9 cellular contexts compared by ENCODE assay signal in the genomic region with DNA sequence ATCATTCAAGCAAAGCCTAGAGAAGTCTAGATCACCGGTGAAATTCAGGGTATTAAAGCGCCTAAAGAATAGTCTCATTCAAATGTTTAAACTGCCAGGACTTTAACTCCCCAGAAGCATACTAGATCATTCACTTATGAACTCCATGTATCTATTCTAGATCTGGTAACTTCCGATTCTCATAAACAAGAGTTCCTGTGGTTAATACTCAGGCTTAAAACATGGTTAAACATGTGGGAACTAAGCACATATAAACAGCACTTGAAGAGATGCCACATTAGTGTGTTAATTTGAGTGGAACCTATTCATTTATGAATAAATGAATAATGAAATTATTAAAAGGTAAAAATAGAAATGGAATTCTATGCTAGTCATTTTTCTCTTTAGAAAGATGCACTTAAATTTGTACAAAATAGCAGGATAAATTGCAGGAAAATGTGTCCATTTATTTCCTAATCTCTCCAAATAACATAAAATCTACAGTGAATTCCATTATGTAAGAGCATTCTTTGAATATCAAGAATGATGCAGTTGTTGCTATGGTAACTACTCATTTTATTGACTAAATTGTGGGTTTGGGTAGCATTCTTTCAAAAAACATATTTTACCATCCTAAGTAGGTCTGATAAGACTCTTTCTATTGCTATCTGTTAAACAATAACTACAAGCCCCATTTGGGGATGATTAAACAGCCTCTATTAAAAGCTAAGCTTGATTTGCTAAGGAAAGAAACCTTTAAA.
DNase-seq lines count a peak whose midpoint lies in the region; ATAC-seq and TF ChIP-seq lines count a peak whose summit lies in the region.
"Had no signal": no experiment of that assay in that cellular context is flagged by ENCODE, and none has a peak within 500 bp of the region (broad histone marks: within the 10 kb centered on the region; RNA-seq: fewer than 3 reads in every experiment).

No MANE protein-coding gene starts in this region.

- H3K9me3 Mint-ChIP-seq in activated naive CD4-positive, alpha-beta T cell treated with anti-CD3 and anti-CD28 coated beads, Interleukin-2, amount 10 ng/mL, durations not matched to agents 7 days and 5 days, result no peaks in the 10 kb centered on the region

- peak overlapping the region; percentile 84 for H3K4me3 ChIP-seq in fibroblast of the aortic adventitia (ENCODE audit: low read depth, low read length)

- TF ChIP-seq CTCF in fibroblast of the aortic adventitia (IDR thresholded peaks at IDR 0.05; ENCODE audit: insufficient read depth, low read length), result no peak

- CTCF ChIA-PET in activated naive CD4-positive, alpha-beta T cell treated with anti-CD3 and anti-CD28 coated beads, Interleukin-2, amount 10 ng/mL, durations not matched to agents 7 days and 5 days (lab: Charles Lee), result no interaction called here

- H3K4me1 Mint-ChIP-seq in activated naive CD4-positive, alpha-beta T cell treated with anti-CD3 and anti-CD28 coated beads, Interleukin-2, amount 10 ng/mL, durations not matched to agents 7 days and 5 days, result peaks cover 40% of the 10 kb centered on the region
- H3K4me1 Mint-ChIP-seq in T-helper 17 cell, result peaks cover 25% of the 10 kb centered on the region

- no peak for DNase-seq in activated naive CD4-positive, alpha-beta T cell treated with anti-CD3 and anti-CD28 coated beads, Interleukin-2, amount 10 ng/mL, durations not matched to agents 7 days and 5 days
- no peak for DNase-seq in activated naive CD4-positive, alpha-beta T cell (lab: John Stamatoyannopoulos, UW)
- DNase-seq in T-helper 17 cell (no peak), fibroblast of the aortic adventitia (ENCODE audit: low read depth) (peak; percentile 67), superior temporal gyrus (ENCODE audit: extremely low spot score) (peak; percentile 30), iPS-NIHi11 (ENCODE audit: low spot score) (no peak), NCI-H1417 (lab: John Stamatoyannopoulos, UW) (no peak)
- DNase-seq: midbrain had no signal

- H3K36me3 Mint-ChIP-seq in activated naive CD4-positive, alpha-beta T cell treated with anti-CD3 and anti-CD28 coated beads, Interleukin-2, amount 10 ng/mL, durations not matched to agents 7 days and 5 days, result peaks cover 19% of the 10 kb centered on the region
- H3K36me3 Mint-ChIP-seq in T-helper 17 cell (ENCODE audit: low read depth), result peaks cover 5% of the 10 kb centered on the region

- peak overlapping the region; percentile 80 for H3K4me3 Mint-ChIP-seq in activated naive CD4-positive, alpha-beta T cell treated with anti-CD3 and anti-CD28 coated beads, Interleukin-2, amount 10 ng/mL, durations not matched to agents 7 days and 5 days
- peak overlapping the region; percentile 88 for H3K4me3 Mint-ChIP-seq in T-helper 17 cell

- no peak for ATAC-seq in T-helper 17 cell
- no peak for ATAC-seq in GM18517 (IDR thresholded peaks at IDR 0.05; ENCODE audit: unreplicated experiment)

- no peaks in the 10 kb centered on the region for H3K9me3 ChIP-seq in T-helper 17 cell (ENCODE audit: control insufficient read depth, low read length, poor library complexity, severe bottlenecking)

- H3K27ac Mint-ChIP-seq in activated naive CD4-positive, alpha-beta T cell treated with anti-CD3 and anti-CD28 coated beads, Interleukin-2, amount 10 ng/mL, durations not matched to agents 7 days and 5 days, result no peak overlapping the region
- peak overlapping the region; percentile 75 for H3K27ac Mint-ChIP-seq in T-helper 17 cell

- H3K27me3 Mint-ChIP-seq in activated naive CD4-positive, alpha-beta T cell treated with anti-CD3 and anti-CD28 coated beads, Interleukin-2, amount 10 ng/mL, durations not matched to agents 7 days and 5 days, result no peaks in the 10 kb centered on the region
- H3K27me3 Mint-ChIP-seq in T-helper 17 cell, result no peaks in the 10 kb centered on the region

Comparison
In these comparisons a context has a peak if more than half of its experiments do, and no peak if none do; other contexts are left out.
1. DNase-seq: peak in fibroblast of the aortic adventitia (single experiment) and superior temporal gyrus (single experiment); none in activated naive CD4-positive, alpha-beta T cell treated with anti-CD3 and anti-CD28 coated beads, Interleukin-2, amount 10 ng/mL, durations not matched to agents 7 days and 5 days (single experiment), activated naive CD4-positive, alpha-beta T cell (0 of 4), T-helper 17 cell (0 of 3), iPS-NIHi11 (single experiment) and NCI-H1417 (0 of 3).